1 cellular context compared by ENCODE assay signal in genomic region chr5:75507841-75508240, GRCh38.
TF ChIP-seq lines count a peak whose summit lies in the region.

No MANE protein-coding gene starts in this region.

TF ChIP-seq in IMR-90, 13 proteins besides CTCF, POLR2A, EP300 and RAD21:
- TF ChIP-seq MAFK (IDR thresholded peaks at IDR 0.05; ENCODE audit: low read depth, low read length) (peak; percentile 31; the same call in 1 of the 2 replicates), SMC3 (IDR thresholded peaks at IDR 0.05; ENCODE audit: low read depth, low read length) (no peak)
